ENCODE assay signal across 2 cellular contexts in genomic region chr1:169503601-169504000, GRCh38. TPM values are rescaled to one million over a fixed set of nuclear protein-coding genes. Genes with fewer than 3 reads are reported as not detected.
DNase-seq lines count a peak whose midpoint lies in the region; ATAC-seq, FAIRE-seq and TF ChIP-seq lines count a peak whose summit lies in the region.
"Not testable (repeated sequence)": the region's sequence is repeated elsewhere in the genome, so short reads cannot be mapped to it uniquely, and the experiment has no call there.

No MANE protein-coding gene starts in this region.

- FAIRE-seq in K562 (lab: Jason Lieb, UNC) = not testable (repeated sequence)

- not testable (repeated sequence) for BruUV-seq in K562 (replicated peaks; lab: Mats Ljungman, UMichigan)

- in situ Hi-C loops in K562 (cut with MboI) = not testable (repeated sequence)

- TF ChIP-seq POLR2A in K562 (conservative IDR thresholded peaks at IDR 0.05) = not testable (repeated sequence)

- H3K79me2 ChIP-seq in K562 (ENCODE audit: control insufficient read depth, insufficient read depth, low read length) = not testable (repeated sequence)

- TF ChIP-seq EP300 in K562 (IDR thresholded peaks at IDR 0.05; ENCODE audit: low read length) = not testable (repeated sequence)

- H3K4me3 ChIP-seq in HEK293 (ENCODE audit: low read depth, low read length); K562: not testable (repeated sequence)

- CTCF ChIA-PET in HEK293 (lab: Yijun Ruan, JAX); K562 (lab: Yijun Ruan, JAX; ENCODE audit: low intra/inter-chr PET ratio): not testable (repeated sequence)

- not testable (repeated sequence) for H3K9me3 ChIP-seq in HEK293 (ENCODE audit: control insufficient read depth, insufficient read depth, low read depth, low read length); K562 (replicated peaks; ENCODE audit: control insufficient read depth, insufficient read depth, low read depth, low read length)

- H3K9me1 ChIP-seq in K562 (ENCODE audit: control insufficient read depth, insufficient read depth, low read length) = not testable (repeated sequence)

- H4K20me1 ChIP-seq in K562 (replicated peaks; ENCODE audit: control insufficient read depth, insufficient read depth, low read length) = not testable (repeated sequence)

- H3K4me1 ChIP-seq in HEK293 (ENCODE audit: control insufficient read depth, insufficient read depth, low read length); K562 (replicated peaks in 1 of 2; ENCODE audit: control insufficient read depth in 2 of 2, insufficient read depth in 2 of 2, low read length in 2 of 2): not testable (repeated sequence)

- TF ChIP-seq RAD21 in K562 (CRISPR knock-in tag; conservative IDR thresholded peaks at IDR 0.05 in 1 of 2, IDR thresholded peaks at IDR 0.05 in 1 of 2) = not testable (repeated sequence)

- not testable (repeated sequence) for H3K36me3 ChIP-seq in HEK293 (ENCODE audit: control insufficient read depth in 2 of 2, insufficient read depth in 1 of 2, low read length in 2 of 2); K562 (ENCODE audit: control insufficient read depth, insufficient read depth, low read length)

- intact Hi-C loops in K562 (cut with micrococcal nuclease) = not testable (repeated sequence)

- 29% methylated on average over 2 of the region's 2 CpGs for WGBS in K562 (ENCODE audit: insufficient coverage, low coverage, missing lambda C conversion rate)

- TF ChIP-seq CTCF in HEK293 (tag by site-specific recombination; IDR thresholded peaks at IDR 0.05); K562 (IDR thresholded peaks at IDR 0.05 in 2 of 3, conservative IDR thresholded peaks at IDR 0.05 in 1 of 3; ENCODE audit: insufficient read depth in 2 of 3, low read depth in 1 of 3, low read length in 3 of 3): not testable (repeated sequence)

- POLR2A ChIA-PET in HEK293 (lab: Yijun Ruan, JAX); K562 (lab: Yijun Ruan, JAX): not testable (repeated sequence)

- not testable (repeated sequence) for H3K27me3 ChIP-seq in K562 (ENCODE audit: control insufficient read depth in 2 of 2, insufficient read depth in 2 of 2, low read length in 2 of 2)

- H3K4me2 ChIP-seq in K562 (ENCODE audit: insufficient read depth, low read length) = not testable (repeated sequence)

- not testable (repeated sequence) for H3K27ac ChIP-seq in HEK293 (ENCODE audit: extremely low read depth, low read depth, low read length); K562 (ENCODE audit: extremely low read depth, low read depth, low read length)

- H2AFZ ChIP-seq in K562 (ENCODE audit: low read depth, low read length) = not testable (repeated sequence)

- DNase-seq in K562 (ENCODE audit: extremely low read depth in 1 of 4, low spot score in 3 of 4) = not testable (repeated sequence)

- ATAC-seq in K562 = not testable (repeated sequence)

- not testable (repeated sequence) for H3K9ac ChIP-seq in K562 (ENCODE audit: insufficient read depth in 1 of 2, low read depth in 2 of 2, low read length in 2 of 2)

TF ChIP-seq in HEK293, 187 proteins besides CTCF, POLR2A, EP300 and RAD21:
- TF ChIP-seq ZNF146 (tag by site-specific recombination; IDR thresholded peaks at IDR 0.05) = 0 out of 2 replicates have a peak, but pooled peaks have one; percentile 21

TF ChIP-seq in K562, 482 proteins besides CTCF, POLR2A, EP300 and RAD21:
- TF ChIP-seq ZNF146 (CRISPR knock-in tag; IDR thresholded peaks at IDR 0.05; ENCODE audit: unreplicated experiment) (peak; percentile 93), KDM1A (IDR thresholded peaks at IDR 0.05) (0 out of 4 replicates have a peak, but pooled peaks of 1 of the 2 experiments have one; percentile 8), BCOR (IDR thresholded peaks at IDR 0.05) (0 out of 2 replicates have a peak, but pooled peaks have one; percentile 36)

RNA-seq across cellular contexts. Expression of gene SLC19A2, which starts 17.9 kb away (rescaled TPM):
- 42.9 and 68.7 TPM in 2 replicates for total RNA-seq in K562 (2011; cell fraction: chromatin; rRNA removed; ENCODE audit: low replicate concordance)
- 38.0 and 48.8 TPM in 2 replicates for total RNA-seq in K562 (2011; cell fraction: nucleolus; rRNA removed)
- total RNA-seq in K562 (2011; cell fraction: nucleoplasm; rRNA removed) = 58.8 and 72.3 TPM in 2 replicates
- total RNA-seq in K562 (2014; rRNA removed) = 14.4 and 18.4 TPM in 2 replicates
- total RNA-seq in K562 (2014; rRNA removed; fragmentation: Illumina TruSeq; extraction: Trizol) = 28.9 and 30.9 TPM in 2 replicates
- total RNA-seq in K562 (2015; rRNA removed; fragmentation: Illumina TruSeq; extraction: Trizol) = 17.9 and 19.5 TPM in 2 replicates
- total RNA-seq in K562 (2021) = 18.0 TPM in 2 replicates
- 37.9 and 42.8 TPM in 2 replicates for polyA plus RNA-seq in K562 (2011; rRNA removed)
- 24.1 and 28.5 TPM in 2 replicates for polyA plus RNA-seq in K562 (2011; cell fraction: cytosol; rRNA removed)
- 31.4 and 36.6 TPM in 2 replicates for polyA plus RNA-seq in K562 (2011; cell fraction: nucleus; rRNA removed)
- polyA plus RNA-seq in K562 (2012) = 9.8 TPM in 2 replicates
- 17.6 and 20.0 TPM in 2 replicates for polyA plus RNA-seq in K562 (2014; fragmentation: Illumina TruSeq; extraction: Trizol)
- polyA plus RNA-seq in K562 (2014; fragmentation: Nextera tagmentation; extraction: Ambion mirVana) = 1 to 10 TPM; 7.4 to 8.9 TPM
- 19.2 and 19.4 TPM in 2 replicates for polyA plus RNA-seq in K562 (2014; rRNA removed)
- 47.3 and 49.6 TPM in 2 replicates for polyA minus RNA-seq in K562 (2011; rRNA and poly(A)+ RNA removed)
- 15.4 and 19.0 TPM in 2 replicates for polyA minus RNA-seq in K562 (2011; cell fraction: cytosol; rRNA and poly(A)+ RNA removed)
- polyA minus RNA-seq in K562 (2011; cell fraction: nucleus; rRNA and poly(A)+ RNA removed) = 24.2 and 32.8 TPM in 2 replicates
